In genomic region chr1:98121661-98122060, GRCh38 we compare ENCODE assay signal across 20 cellular contexts.
"Had no signal": no experiment of that assay in that cellular context is flagged by ENCODE, and none has a peak within 500 bp of the region (broad histone marks: within the 10 kb centered on the region; RNA-seq: fewer than 3 reads in every experiment).

No MANE protein-coding gene starts in this region.

- H3K9me3 ChIP-seq: SJSA1 had no signal

- DNase-seq: activated CD4-positive, alpha-beta T cell treated with anti-CD3 and anti-CD28 coated beads for 48 hours; activated CD4-positive, alpha-beta T cell treated with anti-CD3 and anti-CD28 coated beads, Interleukin-2, amount 50 U/mL, for 4 hours; activated CD4-positive, CD25-positive, alpha-beta regulatory T cell treated with anti-CD3 and anti-CD28 coated beads, Interleukin-2, amount 50 U/mL, for 72 hours; activated CD8-positive, alpha-beta T cell treated with anti-CD3 and anti-CD28 coated beads, Interleukin-2, amount 10 ng/mL, durations not matched to agents 7 days and 5 days; activated effector memory CD4-positive, alpha-beta T cell treated with Interleukin-2 at 50 U/mL for 16 hours; activated naive CD4-positive, alpha-beta T cell; activated naive CD8-positive, alpha-beta T cell treated with anti-CD3 and anti-CD28 coated beads, Interleukin-2, amount 50 U/mL, for 24 hours; activated T-cell treated with anti-CD3 and anti-CD28 coated beads, Interleukin-2, amount 50 U/mL, for 24 hours; amygdala; brain microvascular endothelial cell; KG1; NCI-H1092; NCI-H1436; NCI-H1694 treated with DMSO at 0.1 percent for 48 hours; NCI-H2029 treated with DMSO at 0.1 percent for 48 hours; NCI-H345; NCI-H510A treated with DMSO at 0.1 percent for 48 hours; SHP77 had no signal

- H3K4me1 ChIP-seq: SJSA1 had no signal

- H3K36me3 ChIP-seq: brain microvascular endothelial cell, cardiac muscle cell, SJSA1 had no signal

- H3K4me3 ChIP-seq: cardiac muscle cell, SJSA1 had no signal

- H3K27ac ChIP-seq: brain microvascular endothelial cell, cardiac muscle cell, SJSA1 had no signal

- H3K27me3 ChIP-seq: brain microvascular endothelial cell, cardiac muscle cell, SJSA1 had no signal
